1 cellular context compared by ENCODE assay signal in genomic region chr2:207779523-207779922, GRCh38.
TF ChIP-seq lines count a peak whose summit lies in the region.

No MANE protein-coding gene starts in this region.

TF ChIP-seq in HepG2, 621 proteins besides CTCF, POLR2A, EP300 and RAD21:
- TF ChIP-seq RERE (CRISPR knock-in tag; IDR thresholded peaks at IDR 0.05; ENCODE audit: low read depth) (0 out of 2 replicates have a peak, but pooled peaks have one; percentile 10), FOXO1 (CRISPR knock-in tag; IDR thresholded peaks at IDR 0.05) (no peak), TEAD3 (CRISPR knock-in tag; optimal IDR thresholded peaks at IDR 0.05; ENCODE audit: borderline replicate concordance) (peak; percentile 6), TFE3 (CRISPR knock-in tag; IDR thresholded peaks at IDR 0.05) (0 out of 2 replicates have a peak, but pooled peaks have one; percentile 47), HOXA7 (CRISPR knock-in tag; IDR thresholded peaks at IDR 0.05) (no peak), ZBTB44 (CRISPR knock-in tag; IDR thresholded peaks at IDR 0.05) (no peak), ZNF317 (CRISPR knock-in tag; IDR thresholded peaks at IDR 0.05) (no peak), PRMT3 (CRISPR knock-in tag; IDR thresholded peaks at IDR 0.05; ENCODE audit: borderline replicate concordance, low read depth) (no peak), ZMYM4 (CRISPR knock-in tag; IDR thresholded peaks at IDR 0.05) (0 out of 2 replicates have a peak, but pooled peaks have one; percentile 14), ZBTB33 (CRISPR knock-in tag; IDR thresholded peaks at IDR 0.05) (peak; percentile 77; the same call in 1 of the 2 replicates), RXRA (CRISPR knock-in tag; IDR thresholded peaks at IDR 0.05) (peak; percentile 74; the same call in 1 of the 2 replicates), ZNF792 (CRISPR knock-in tag; IDR thresholded peaks at IDR 0.05) (no peak), MAX (IDR thresholded peaks at IDR 0.05) (peak; percentile 22; the same call in 1 of the 2 replicates), RXRB (CRISPR knock-in tag; IDR thresholded peaks at IDR 0.05; ENCODE audit: borderline replicate concordance) (peak; percentile 72; the same call in 1 of the 2 replicates), ZNF770 (CRISPR knock-in tag; IDR thresholded peaks at IDR 0.05) (peak; percentile 94), U2AF2 (IDR thresholded peaks at IDR 0.05; ENCODE audit: low read depth, low read length) (no peak), ZSCAN31 (CRISPR knock-in tag; IDR thresholded peaks at IDR 0.05; ENCODE audit: low read depth) (no peak), ZNF687 (CRISPR knock-in tag; IDR thresholded peaks at IDR 0.05) (peak; percentile 33), SOX6 (IDR thresholded peaks at IDR 0.05) (no peak), SOX6 (CRISPR knock-in tag; IDR thresholded peaks at IDR 0.05) (peak; percentile 36; the same call in 1 of the 2 replicates), THRA (CRISPR knock-in tag; IDR thresholded peaks at IDR 0.05; ENCODE audit: borderline replicate concordance) (peak; percentile 94; the same call in 1 of the 2 replicates), KAT2B (IDR thresholded peaks at IDR 0.05; ENCODE audit: borderline replicate concordance, low read depth, low read length) (no peak)
